ENCODE assay signal across 9 cellular contexts in the genomic region with DNA sequence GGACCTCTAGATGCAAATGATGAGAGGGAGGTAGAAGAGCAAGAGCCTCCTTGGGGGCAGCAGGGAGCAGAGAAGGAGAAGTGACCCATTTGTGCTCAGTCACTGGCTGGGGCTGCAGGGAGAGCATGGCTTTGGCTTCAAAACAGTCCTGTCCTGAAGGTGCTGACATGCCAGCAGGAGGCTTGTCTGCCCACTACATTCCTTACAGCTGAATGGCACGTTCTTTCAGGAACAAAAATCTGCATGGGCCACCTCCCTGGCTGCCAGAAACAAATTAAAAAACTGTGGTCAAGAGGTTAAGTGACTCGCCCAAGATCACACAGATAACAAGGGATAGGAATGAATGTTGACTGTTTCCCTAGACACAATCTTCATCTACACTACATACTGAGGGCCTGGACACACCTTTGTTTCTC.
DNase-seq lines count a peak whose midpoint lies in the region; ATAC-seq and TF ChIP-seq lines count a peak whose summit lies in the region.
"Had no signal": no experiment of that assay in that cellular context is flagged by ENCODE, and none has a peak within 500 bp of the region (broad histone marks: within the 10 kb centered on the region; RNA-seq: fewer than 3 reads in every experiment).

No MANE protein-coding gene starts in this region.

- no peak overlapping the region for H3K4me3 Mint-ChIP-seq in chondrocyte (ENCODE audit: unreplicated experiment)

- H3K4me3 ChIP-seq in ACC112 (ENCODE audit: low read depth, low read length), result no peak overlapping the region
- no peak overlapping the region for H3K4me3 ChIP-seq in heart right ventricle
- H3K4me3 ChIP-seq in ascending aorta, result no peak overlapping the region

- peaks cover 37% of the 10 kb centered on the region for H3K36me3 ChIP-seq in ACC112 (ENCODE audit: insufficient read depth, low read length)
- peaks cover 0 to 86% (median 29%) of the 10 kb centered on the region in 9 donors for H3K36me3 ChIP-seq in heart right ventricle
- H3K36me3 ChIP-seq in ascending aorta, result peaks cover 37 to 49% of the 10 kb centered on the region in 2 donors

- H3K27ac ChIP-seq in ACC112 (ENCODE audit: low read depth, low read length) (peak overlapping the region; percentile 28; the same call in 1 of the 2 replicates), heart right ventricle (no peak overlapping the region), ascending aorta (no peak overlapping the region)

- 44 to 47% methylated on average over 2 of the region's 2 CpGs for WGBS in heart right ventricle, 2 donors

- TF ChIP-seq CTCF in heart right ventricle (IDR thresholded peaks at IDR 0.05) (peak in 1 of 9 donors; percentile 9), ascending aorta (IDR thresholded peaks at IDR 0.05) (no peak), chondrocyte (IDR thresholded peaks at IDR 0.05) (no peak)

- no peaks in the 10 kb centered on the region for H3K27me3 ChIP-seq in ACC112 (ENCODE audit: insufficient read depth, low read length)
- no peaks in the 10 kb centered on the region for H3K27me3 ChIP-seq in heart right ventricle
- no peaks in the 10 kb centered on the region for H3K27me3 ChIP-seq in ascending aorta

- intact Hi-C loops in heart right ventricle (cut with DNase I), result loop anchor here in 4 of 10 donors (5.0 to 10.0 kb wide), 2 partner anchors 186 to 189 kb away; a partner anchor contains a TSS
- intact Hi-C loops in ascending aorta (cut with DNase I), result no loop called here

- H3K4me1 Mint-ChIP-seq in chondrocyte (ENCODE audit: low read depth), result peaks cover 15% of the 10 kb centered on the region

- no peak overlapping the region for H3K27ac Mint-ChIP-seq in chondrocyte (ENCODE audit: unreplicated experiment)

- peaks cover 36% of the 10 kb centered on the region for H3K36me3 Mint-ChIP-seq in chondrocyte (ENCODE audit: low read depth)

- H3K4me1 ChIP-seq in ACC112 (ENCODE audit: control insufficient read depth, insufficient read depth, low read length, unreplicated experiment), result peaks cover 30% of the 10 kb centered on the region
- H3K4me1 ChIP-seq in heart right ventricle, result peaks cover 0 to 19% (median 0%) of the 10 kb centered on the region in 9 donors
- no peaks in the 10 kb centered on the region for H3K4me1 ChIP-seq in ascending aorta

- DNase-seq in H4 (ENCODE audit: low spot score), result peak; percentile 5
- peak; percentile 22 for DNase-seq in T1000 (lab: John Stamatoyannopoulos, UW)
- no peak for DNase-seq in heart right ventricle
- DNase-seq in ascending aorta (ENCODE audit: low spot score in 2 of 2), result no peak
- DNase-seq in chondrocyte (ENCODE audit: low spot score), result no peak
- DNase-seq in CD1c-positive myeloid dendritic cell (ENCODE audit: extremely low spot score), result no peak
- DNase-seq: NCI-H2227 treated with DMSO at 0.1 percent for 48 hours had no signal

- H3K9me3 ChIP-seq in heart right ventricle, result no peaks in the 10 kb centered on the region
- no peaks in the 10 kb centered on the region for H3K9me3 ChIP-seq in ascending aorta

- no peaks in the 10 kb centered on the region for H3K27me3 Mint-ChIP-seq in chondrocyte (ENCODE audit: low read depth)

- no peaks in the 10 kb centered on the region for H3K79me2 ChIP-seq in ACC112 (ENCODE audit: control insufficient read depth, insufficient read depth, low read length, unreplicated experiment)

- peak in 5 of 8 donors; percentile 62 to 72 (median 69) for ATAC-seq in heart right ventricle
- ATAC-seq in HG02885 (IDR thresholded peaks at IDR 0.05; ENCODE audit: poor library complexity, unreplicated experiment), result no peak

- H2AFZ ChIP-seq in ACC112 (ENCODE audit: low read length, unreplicated experiment), result no peak overlapping the region

- no peaks in the 10 kb centered on the region for H3K9me3 Mint-ChIP-seq in chondrocyte (ENCODE audit: low read depth)

Comparison
In these comparisons a context has a peak if more than half of its experiments do, and no peak if none do; other contexts are left out.
1. DNase-seq: peak in H4 (single experiment) and T1000 (single experiment); none in heart right ventricle (0 of 2), ascending aorta (0 of 2), chondrocyte (single experiment) and CD1c-positive myeloid dendritic cell (single experiment).